ENCODE assay signal across 8 cellular contexts in genomic region chr12:50924131-50924438, GRCh38. TPM values are rescaled to one million over a fixed set of nuclear protein-coding genes. Genes with fewer than 3 reads are reported as not detected.
DNase-seq lines count a peak whose midpoint lies in the region; ATAC-seq and TF ChIP-seq lines count a peak whose summit lies in the region.

No MANE protein-coding gene starts in this region.

- H3K9ac ChIP-seq in PC-3 (ENCODE audit: low read length), result no peak overlapping the region

- no peaks in the 10 kb centered on the region for H3K36me3 ChIP-seq in PC-3 (ENCODE audit: low read depth, low read length)

- no peaks in the 10 kb centered on the region for H3K9me2 ChIP-seq in PC-3 (replicated peaks; ENCODE audit: low read length)

- CTCF ChIA-PET in PC-3 (lab: Charles Lee), result no interaction called here

- peak; percentile 81 for ATAC-seq in GM18861 (IDR thresholded peaks at IDR 0.05; ENCODE audit: unreplicated experiment)
- no peak for ATAC-seq in PC-3

- H3K27ac ChIP-seq in PC-3 (ENCODE audit: low read length), result no peak overlapping the region

- peak overlapping the region; percentile 43; the same call in 1 of the 2 replicates for H2AFZ ChIP-seq in PC-3 (ENCODE audit: low read length)

- H4K20me1 ChIP-seq in PC-3 (ENCODE audit: low read length), result no peaks in the 10 kb centered on the region

- H3K4me3 ChIP-seq in PC-3 (ENCODE audit: low read length) (no peak overlapping the region; the same call in 1 of the 2 replicates), fibroblast of villous mesenchyme (ENCODE audit: low read depth, low read length) (peak overlapping the region; percentile 94), skeletal muscle cell (ENCODE audit: low read depth, low read length) (peak overlapping the region; percentile 61)

- H3K4me2 ChIP-seq in PC-3 (ENCODE audit: low read length), result peak overlapping the region; percentile 72

- DNase-seq in PC-3 (peak; percentile 6), fibroblast of villous mesenchyme (ENCODE audit: low read depth) (no peak), skeletal muscle cell (ENCODE audit: low read depth) (no peak), NCI-H526 (lab: John Stamatoyannopoulos, UW) (no peak), DMS153 treated with DMSO at 0.1 percent for 48 hours (lab: John Stamatoyannopoulos, UW; ENCODE audit: unreplicated experiment) (no peak), OCI-M1 (lab: John Stamatoyannopoulos, UW) (no peak), NCI-H2196 (lab: John Stamatoyannopoulos, UW; ENCODE audit: unreplicated experiment) (no peak)

- POLR2A ChIA-PET in PC-3 (lab: Charles Lee; ENCODE audit: unreplicated experiment), result no interaction called here

- no peaks in the 10 kb centered on the region for H3K27me3 ChIP-seq in PC-3 (ENCODE audit: low read length)

- H3K79me2 ChIP-seq in PC-3 (ENCODE audit: low read length), result no peaks in the 10 kb centered on the region

- TF ChIP-seq CTCF in PC-3 (conservative IDR thresholded peaks at IDR 0.05; ENCODE audit: low read depth, low read length) (no peak), fibroblast of villous mesenchyme (IDR thresholded peaks at IDR 0.05; ENCODE audit: insufficient read depth, low read depth, low read length) (no peak)

- intact Hi-C loops in PC-3 (cut with micrococcal nuclease), result loop anchor here (10.0 kb wide), 1 partner anchor 59 kb away; no protein-coding TSS in a partner anchor

- peaks cover 14% of the 10 kb centered on the region for H3K4me1 ChIP-seq in PC-3 (ENCODE audit: insufficient read depth, low read length)

- H3F3A ChIP-seq in PC-3 (ENCODE audit: low read length, unreplicated experiment), result no peaks in the 10 kb centered on the region

- BruUV-seq in PC-3 (replicated peaks; lab: Mats Ljungman, UMichigan), result no TSS peak

- no peaks in the 10 kb centered on the region for H3K9me3 ChIP-seq in PC-3 (ENCODE audit: low read length)

RNA-seq across cellular contexts. Expression of gene HIGD1C, which starts 28.3 kb away (rescaled TPM):
- total RNA-seq in PC-3 (2014; rRNA removed) (not detected in 2 replicates), fibroblast of villous mesenchyme (not detected in 2 replicates)
